In genomic region chr6:98816799-98817198, GRCh38 we compare ENCODE assay signal across 36 cellular contexts. TPM values are rescaled to one million over a fixed set of nuclear protein-coding genes. Genes with fewer than 3 reads are reported as not detected.
"Had no signal": no experiment of that assay in that cellular context is flagged by ENCODE, and none has a peak within 500 bp of the region (broad histone marks: within the 10 kb centered on the region; RNA-seq: fewer than 3 reads in every experiment).

No MANE protein-coding gene starts in this region.

- H3K9me3 ChIP-seq: MG63 had no signal

- H3K27me3 ChIP-seq: MG63 had no signal

- H3K4me3 ChIP-seq: MG63 had no signal

- H3K27ac ChIP-seq: KMS-11 had no signal

- DNase-seq: Karpas-422, Kasumi-1, MG63, MM.1S, MV-4-11, NCI-H1048, NCI-H1092, NCI-H1092 treated with DMSO at 0.1 percent for 48 hours, NCI-H1105, NCI-H1105 treated with DMSO at 0.1 percent for 48 hours, NCI-H1417 treated with DMSO at 0.1 percent for 48 hours, NCI-H1436, NCI-H1436 treated with DMSO at 0.1 percent for 48 hours, NCI-H146, NCI-H1694, NCI-H1694 treated with DMSO at 0.1 percent for 48 hours, NCI-H187, NCI-H187 treated with DMSO at 0.1 percent for 48 hours, NCI-H1930, NCI-H2029, NCI-H2029 treated with DMSO at 0.1 percent for 48 hours, NCI-H2081 treated with DMSO at 0.1 percent for 48 hours, NCI-H2107, NCI-H2171, NCI-H2171 treated with DMSO at 0.1 percent for 48 hours, NCI-H2227 treated with DMSO at 0.1 percent for 48 hours, NCI-H226, NCI-H345, NCI-H446, NCI-H446 treated with DMSO at 0.1 percent for 48 hours, NCI-H510A, NCI-H510A treated with DMSO at 0.1 percent for 48 hours had no signal

- H3K36me3 ChIP-seq: MG63 had no signal

RNA-seq across cellular contexts. Expression of gene POU3F2, which starts 17.6 kb away (rescaled TPM):
- total RNA-seq: LHCN-M2, MCF 10A, NCI-H460 had no signal
